Comparison of ENCODE assay signal across 26 cellular contexts in genomic region chr2:100997509-100998234, GRCh38.
"Had no signal": no experiment of that assay in that cellular context is flagged by ENCODE, and none has a peak within 500 bp of the region (broad histone marks: within the 10 kb centered on the region; RNA-seq: fewer than 3 reads in every experiment).

No MANE protein-coding gene starts in this region.

- H3K4me3 Mint-ChIP-seq: activated CD4-positive, alpha-beta memory T cell treated with anti-CD3 and anti-CD28 coated beads for 36 hours; activated CD4-positive, alpha-beta T cell treated with anti-CD3 and anti-CD28 coated beads, Interleukin-2, amount 10 ng/mL, durations not matched to agents 24 days and 14 days; central memory CD8-positive, alpha-beta T cell; nephron; type B pancreatic cell had no signal

- FAIRE-seq: bronchial epithelial cell, colon had no signal

- ATAC-seq: foreskin keratinocyte; heart left ventricle; sciatic nerve; stimulated activated naive CD8-positive, alpha-beta T cell treated with anti-CD3 and anti-CD28 coated beads, Interleukin-15, Interleukin-2, amounts not matched to agents 100 U/mL and 50 U/mL, for 24 hours had no signal

- H3K9me3 Mint-ChIP-seq: activated CD4-positive, alpha-beta memory T cell treated with anti-CD3 and anti-CD28 coated beads for 36 hours; activated CD4-positive, alpha-beta T cell treated with anti-CD3 and anti-CD28 coated beads, Interleukin-2, amount 10 ng/mL, durations not matched to agents 24 days and 14 days; central memory CD8-positive, alpha-beta T cell; nephron had no signal

- H3K27me3 ChIP-seq: esophagus muscularis mucosa, foreskin keratinocyte, heart left ventricle, ovary, testis had no signal

- H3K36me3 ChIP-seq: ovary had no signal

- H3K27ac ChIP-seq: esophagus muscularis mucosa, foreskin keratinocyte, heart left ventricle, left ventricle myocardium inferior, ovary, skin epidermis, testis had no signal

- H3K4me3 ChIP-seq: esophagus muscularis mucosa, heart left ventricle, left ventricle myocardium inferior, ovary, skin epidermis, testis had no signal

- H3K4me1 ChIP-seq: foreskin keratinocyte had no signal

- DNase-seq: activated CD4-positive, alpha-beta memory T cell treated with anti-CD3 and anti-CD28 coated beads for 36 hours; activated CD4-positive, alpha-beta T cell treated with anti-CD3 and anti-CD28 coated beads, Interleukin-2, amount 10 ng/mL, durations not matched to agents 24 days and 14 days; activated CD4-positive, CD25-positive, alpha-beta regulatory T cell treated with anti-CD3 and anti-CD28 coated beads, Interleukin-2, amount 50 U/mL, for 72 hours; activated effector memory CD4-positive, alpha-beta T cell treated with anti-CD3 and anti-CD28 coated beads, Interleukin-2, amount 50 U/mL, for 16 hours; activated naive CD4-positive, alpha-beta T cell treated with anti-CD3 and anti-CD28 coated beads, Interleukin-2, amount 50 U/mL, for 16 hours; dermis blood vessel endothelial cell; effector CD4-positive, alpha-beta T cell; foreskin keratinocyte; heart left ventricle; hypothalamus; left ventricle myocardium inferior; ovary; stimulated activated CD4-positive, alpha-beta T cell treated with anti-CD3 and anti-CD28 coated beads, Interleukin-12 subunit alpha, Interleukin-12 subunit beta, amount 100 ng/mL, for 4 hours; stimulated activated CD4-positive, alpha-beta T cell treated with anti-CD3 and anti-CD28 coated beads, Interleukin-4, amount 100 ng/mL, for 1 hour; stimulated activated naive CD8-positive, alpha-beta T cell treated with anti-CD3 and anti-CD28 coated beads, Interleukin-15, Interleukin-2, amounts not matched to agents 100 U/mL and 50 U/mL, for 24 hours; T-helper 2 cell; testis had no signal

- H3K27ac Mint-ChIP-seq: activated CD4-positive, alpha-beta memory T cell treated with anti-CD3 and anti-CD28 coated beads for 36 hours; activated CD4-positive, alpha-beta T cell treated with anti-CD3 and anti-CD28 coated beads, Interleukin-2, amount 10 ng/mL, durations not matched to agents 24 days and 14 days; nephron; progenitor cell of endocrine pancreas; type B pancreatic cell had no signal

- H3K27me3 Mint-ChIP-seq: activated CD4-positive, alpha-beta memory T cell treated with anti-CD3 and anti-CD28 coated beads for 36 hours; activated CD4-positive, alpha-beta T cell treated with anti-CD3 and anti-CD28 coated beads, Interleukin-2, amount 10 ng/mL, durations not matched to agents 24 days and 14 days; central memory CD8-positive, alpha-beta T cell; progenitor cell of endocrine pancreas; type B pancreatic cell had no signal

- H3K9me3 ChIP-seq: esophagus muscularis mucosa, heart left ventricle, left ventricle myocardium inferior, ovary, testis had no signal
